8 cellular contexts compared by ENCODE assay signal in the genomic region with DNA sequence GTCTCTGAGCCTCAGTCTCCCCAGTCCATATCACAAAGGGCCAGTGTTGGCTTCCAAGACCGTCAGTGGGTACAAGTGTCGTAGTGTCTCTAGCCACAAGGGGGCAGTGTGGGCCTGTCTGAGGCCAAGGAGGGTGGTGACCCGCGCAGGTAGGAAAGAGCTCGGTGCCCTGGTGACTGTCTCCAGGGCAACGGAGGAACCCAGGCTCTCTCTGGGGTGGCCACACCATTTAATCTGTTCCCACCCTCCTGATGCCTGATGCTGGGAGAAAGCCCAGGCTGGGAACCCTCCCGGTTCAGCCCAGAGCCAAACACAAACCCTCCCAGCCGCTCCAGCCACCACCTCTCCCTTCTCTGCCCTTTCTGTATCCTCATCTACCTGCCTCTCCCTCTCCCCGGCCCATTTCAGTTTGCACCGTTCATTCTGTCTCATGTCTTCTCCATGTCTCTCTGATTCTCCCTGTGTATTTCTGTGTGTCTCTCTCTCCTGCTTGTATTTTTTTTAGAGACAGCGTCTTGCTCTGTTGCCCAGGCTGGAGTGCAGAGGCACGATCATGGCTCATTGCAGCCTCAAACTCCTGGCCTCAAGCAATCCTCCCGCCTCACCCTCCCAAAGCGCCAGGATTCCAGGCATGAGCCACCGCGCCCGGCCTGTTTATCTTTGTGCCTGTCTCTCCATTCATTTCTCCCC. TPM values are rescaled to one million over a fixed set of nuclear protein-coding genes. Genes with fewer than 3 reads are reported as not detected.
DNase-seq lines count a peak whose midpoint lies in the region; ATAC-seq, FAIRE-seq and TF ChIP-seq lines count a peak whose summit lies in the region.

No MANE protein-coding gene starts in this region.

- 15 to 22% methylated on average over 14 to 17 of the region's 17 CpGs for WGBS in GM23248 (ENCODE audit: low coverage in 1 of 2, low lambda C conversion rate in 2 of 2, missing lambda C conversion rate in 2 of 2), 2 experiments

- H3K4me1 ChIP-seq in GM23248 (ENCODE audit: insufficient read depth) (no peaks in the 10 kb centered on the region), breast epithelium (no peaks in the 10 kb centered on the region), keratinocyte (ENCODE audit: control insufficient read depth, extremely low read depth, insufficient read depth, low read length) (no peaks in the 10 kb centered on the region)

- H3K4me1 Mint-ChIP-seq in activated B cell treated with CpG ODN at 0.5 μM for 24 hours = peaks cover 7% of the 10 kb centered on the region

- peaks cover 68% of the 10 kb centered on the region for H3K27me3 Mint-ChIP-seq in activated B cell treated with CpG ODN at 0.5 μM for 24 hours

- H3K27ac ChIP-seq in GM23248 = no peak overlapping the region
- no peak overlapping the region for H3K27ac ChIP-seq in breast epithelium
- no peak overlapping the region for H3K27ac ChIP-seq in keratinocyte (ENCODE audit: control insufficient read depth, insufficient read depth, low read length)

- FAIRE-seq in keratinocyte (lab: Jason Lieb, UNC) = peak; percentile 77

- peak; percentile 81 for DNase-seq in AG08396 (ENCODE audit: low spot score)
- DNase-seq in GM23248 = peak; percentile 70
- DNase-seq in NCI-H2171 treated with DMSO at 0.1 percent for 48 hours (lab: John Stamatoyannopoulos, UW) = peak; percentile 72
- peak; percentile 71 for DNase-seq in activated B cell treated with CpG ODN at 0.5 μM for 24 hours
- DNase-seq in breast epithelium (ENCODE audit: low spot score in 2 of 2) = peak; percentile 66 to 87
- DNase-seq in keratinocyte (ENCODE audit: low read depth, low spot score) = no peak
- DNase-seq in stimulated activated CD4-positive, alpha-beta T cell treated with anti-CD3 and anti-CD28 coated beads, Interleukin-2, amount 100 ng/mL, for 24 hours = peak; percentile 88 to 89

- no peaks in the 10 kb centered on the region for H4K20me1 ChIP-seq in GM23248 (ENCODE audit: insufficient read depth)
- H4K20me1 ChIP-seq in keratinocyte (ENCODE audit: control insufficient read depth, extremely low read depth, insufficient read depth, low read length) = no peaks in the 10 kb centered on the region

- dilution Hi-C loops in keratinocyte (cut with MboI; ENCODE audit: extremely low pct_ligation_motif_present, low sequenced_read_pairs) = no loop called here

- H3K27ac Mint-ChIP-seq in activated B cell treated with CpG ODN at 0.5 μM for 24 hours = no peak overlapping the region

- peaks cover 2% of the 10 kb centered on the region for H3K9me3 Mint-ChIP-seq in activated B cell treated with CpG ODN at 0.5 μM for 24 hours

- no peaks in the 10 kb centered on the region for H3K27me3 ChIP-seq in GM23248 (replicated peaks; ENCODE audit: insufficient read depth)
- H3K27me3 ChIP-seq in breast epithelium = peaks cover 0 to 24% of the 10 kb centered on the region in 2 donors
- peaks cover 11% of the 10 kb centered on the region for H3K27me3 ChIP-seq in keratinocyte (ENCODE audit: control insufficient read depth, extremely low read depth, insufficient read depth, low read length)

- intact Hi-C loops in activated B cell treated with CpG ODN at 0.5 μM for 24 hours (cut with micrococcal nuclease) = loop anchor here (1.0 to 2.0 kb wide), 5 partner anchors 78 to 352 kb away; a partner anchor contains a TSS
- intact Hi-C loops in breast epithelium (cut with DNase I; ENCODE audit: low total_unique reads) = no loop called here

- H3K4me2 ChIP-seq in GM23248 (ENCODE audit: unreplicated experiment) (no peak overlapping the region), keratinocyte (ENCODE audit: control insufficient read depth, extremely low read depth, insufficient read depth, low read depth, low read length) (no peak overlapping the region)

- H3K9ac ChIP-seq in GM23248 (no peak overlapping the region), keratinocyte (ENCODE audit: control insufficient read depth, extremely low read depth, insufficient read depth, low read length) (no peak overlapping the region)

- H3K9me2 ChIP-seq in GM23248 (ENCODE audit: insufficient read depth) = no peaks in the 10 kb centered on the region

- no peaks in the 10 kb centered on the region for H3K9me3 ChIP-seq in GM23248 (ENCODE audit: low read depth)
- H3K9me3 ChIP-seq in breast epithelium = no peaks in the 10 kb centered on the region
- H3K9me3 ChIP-seq in keratinocyte (ENCODE audit: control insufficient read depth, low read depth, low read length) = no peaks in the 10 kb centered on the region

- TF ChIP-seq CTCF in activated B cell treated with CpG ODN at 0.5 μM for 24 hours (IDR thresholded peaks at IDR 0.05) (no peak), breast epithelium (IDR thresholded peaks at IDR 0.05) (peak; percentile 82 to 95 (median 94)), keratinocyte (optimal IDR thresholded peaks at IDR 0.05 in 1 of 3, IDR thresholded peaks at IDR 0.05 in 1 of 3, conservative IDR thresholded peaks at IDR 0.05 in 1 of 3; ENCODE audit: extremely low read depth in 1 of 3, insufficient read depth in 2 of 3, low read length in 3 of 3) (peak; percentile 87 to 97 (median 91))

- H3K9me1 ChIP-seq in keratinocyte (ENCODE audit: control insufficient read depth, extremely low read depth, insufficient read depth, low read length) = no peaks in the 10 kb centered on the region

- ATAC-seq in activated B cell treated with CpG ODN at 0.5 μM for 24 hours (ENCODE audit: low read depth) (peak; percentile 93), HG02610 (IDR thresholded peaks at IDR 0.05; ENCODE audit: unreplicated experiment) (no peak)

- TF ChIP-seq POLR2A in breast epithelium (IDR thresholded peaks at IDR 0.05) = no peak

- H3K36me3 ChIP-seq in GM23248 (ENCODE audit: low read depth) = no peaks in the 10 kb centered on the region
- H3K36me3 ChIP-seq in breast epithelium = no peaks in the 10 kb centered on the region
- H3K36me3 ChIP-seq in keratinocyte (ENCODE audit: control insufficient read depth in 2 of 2, extremely low read depth in 1 of 2, insufficient read depth in 2 of 2, low read length in 2 of 2) = no peaks in the 10 kb centered on the region

- H2AFZ ChIP-seq in GM23248 (no peak overlapping the region), keratinocyte (ENCODE audit: control insufficient read depth, low read length) (no peak overlapping the region)

- in situ Hi-C loops in GM23248 (cut with MboI) = loop anchor here (5.0 kb wide), 1 partner anchor 270 kb away; no protein-coding TSS in a partner anchor

- H3K36me3 Mint-ChIP-seq in activated B cell treated with CpG ODN at 0.5 μM for 24 hours (ENCODE audit: low read depth) = no peaks in the 10 kb centered on the region

- H3F3A ChIP-seq in GM23248 (ENCODE audit: insufficient read depth) = no peaks in the 10 kb centered on the region

- CTCF ChIA-PET in activated B cell treated with CpG ODN at 0.5 μM for 24 hours (lab: Charles Lee) = interaction anchor here (0.6 to 6.7 kb wide), 17 partner anchors 9 to 424 kb away, joined by 3 to 72 read pairs (median 4); a partner anchor contains a TSS

- H3K4me3 Mint-ChIP-seq in activated B cell treated with CpG ODN at 0.5 μM for 24 hours = no peak overlapping the region

- H3K79me2 ChIP-seq in GM23248 (ENCODE audit: insufficient read depth) (no peaks in the 10 kb centered on the region), keratinocyte (ENCODE audit: control insufficient read depth, insufficient read depth, low read length) (no peaks in the 10 kb centered on the region)

- no peak overlapping the region for H3K4me3 ChIP-seq in GM23248
- no peak overlapping the region for H3K4me3 ChIP-seq in breast epithelium
- no peak overlapping the region for H3K4me3 ChIP-seq in keratinocyte (ENCODE audit: control insufficient read depth in 2 of 3, extremely low read depth in 1 of 3, insufficient read depth in 2 of 3, low read depth in 1 of 3, low read length in 3 of 3)

- POLR2A ChIA-PET in activated B cell treated with CpG ODN at 0.5 μM for 24 hours (lab: Charles Lee) = interaction anchor here (0.5 to 1.3 kb wide), 4 partner anchors 263 to 309 kb away, joined by 3 to 4 read pairs (median 4); no protein-coding TSS in a partner anchor

RNA-seq across cellular contexts. Expression of a gene that starts 17.5 kb away (rescaled TPM):
- 51.5 and 56.1 TPM in 2 replicates for total RNA-seq in GM23248 (2014; rRNA removed; shearing (Covaris generic))
- polyA plus RNA-seq in GM23248 (2016; fragmentation: Nextera tagmentation; extraction: Ambion mirVana) (17.6 and 20.1 TPM in 2 replicates), keratinocyte (1.7 to 4.3 TPM (median 3.0 TPM) in 3 replicates)
- total RNA-seq in activated B cell treated with CpG ODN at 0.5 μM for 24 hours (not detected in 2 replicates), breast epithelium (10 to 100 TPM; 13.1 to 41.6 (median 17.1) TPM)
- polyA plus RNA-seq in keratinocyte (2011; ENCODE audit: low read depth) = 2.2 TPM
- polyA plus RNA-seq in keratinocyte (2011; cell fraction: cytosol; rRNA removed) = 3.5 and 6.7 TPM in 2 replicates
- polyA plus RNA-seq in keratinocyte (2011; cell fraction: nucleus; rRNA removed) = 9.0 and 14.3 TPM in 2 replicates
- polyA plus RNA-seq in keratinocyte (2012; ENCODE audit: low replicate concordance) = 1.9 and 7.0 TPM in 2 replicates
- polyA minus RNA-seq in keratinocyte = 2.6 to 6.1 TPM (median 4.2 TPM) in 3 replicates
- 13.0 TPM for polyA minus RNA-seq in keratinocyte (2011; cell fraction: cytosol; rRNA and poly(A)+ RNA removed)
- polyA minus RNA-seq in keratinocyte (2011; cell fraction: nucleus; rRNA and poly(A)+ RNA removed) = 4.2 and 5.0 TPM in 2 replicates

RNA-seq across cellular contexts. Expression of a gene that starts 34.8 kb away (rescaled TPM):
- total RNA-seq in GM23248 (2014; rRNA removed; shearing (Covaris generic)) = 0.38 TPM in 1 of 2 replicates, not detected in the other
- polyA plus RNA-seq in GM23248 (2016; fragmentation: Nextera tagmentation; extraction: Ambion mirVana) (0.11 TPM in 1 of 2 replicates, not detected in the other), keratinocyte (0.03 to 0.17 TPM (median 0.04 TPM) in 3 replicates)
- total RNA-seq in activated B cell treated with CpG ODN at 0.5 μM for 24 hours (not detected in 2 replicates), breast epithelium (under 1 TPM in 2 of 3 donors, not detected in 1; under 0.01 to 0.29 TPM)
- 0.44 TPM for polyA plus RNA-seq in keratinocyte (2011; ENCODE audit: low read depth)
- polyA plus RNA-seq in keratinocyte (2011; cell fraction: cytosol; rRNA removed) = 0.06 and 0.15 TPM in 2 replicates
- 0.41 and 0.45 TPM in 2 replicates for polyA plus RNA-seq in keratinocyte (2011; cell fraction: nucleus; rRNA removed)
- 0.14 and 0.28 TPM in 2 replicates for polyA plus RNA-seq in keratinocyte (2012; ENCODE audit: low replicate concordance)
- polyA minus RNA-seq in keratinocyte = 0.07 to 1.3 TPM in 2 of 3 replicates, not detected in the other
- polyA minus RNA-seq in keratinocyte (2011; cell fraction: cytosol; rRNA and poly(A)+ RNA removed) = 0.58 TPM
- 0.21 TPM in 1 of 2 replicates, not detected in the other for polyA minus RNA-seq in keratinocyte (2011; cell fraction: nucleus; rRNA and poly(A)+ RNA removed)

RNA-seq across cellular contexts. Expression of a gene that starts 47.2 kb away (rescaled TPM):
- 3.1 and 18.3 TPM in 2 replicates for total RNA-seq in GM23248 (2014; rRNA removed; shearing (Covaris generic))
- polyA plus RNA-seq in GM23248 (2016; fragmentation: Nextera tagmentation; extraction: Ambion mirVana) = 7.2 and 9.6 TPM in 2 replicates
- 8.0 and 8.7 TPM in 2 replicates for total RNA-seq in activated B cell treated with CpG ODN at 0.5 μM for 24 hours
- total RNA-seq in breast epithelium = 1 to 10 TPM; 4.6 to 6.6 (median 6.3) TPM
- polyA plus RNA-seq in keratinocyte = 7.0 to 10.2 TPM (median 7.3 TPM) in 3 replicates
- 4.0 TPM for polyA plus RNA-seq in keratinocyte (2011; ENCODE audit: low read depth)
- polyA plus RNA-seq in keratinocyte (2011; cell fraction: cytosol; rRNA removed) = 4.4 and 5.9 TPM in 2 replicates
- polyA plus RNA-seq in keratinocyte (2011; cell fraction: nucleus; rRNA removed) = 19.2 and 21.7 TPM in 2 replicates
- 7.0 and 8.9 TPM in 2 replicates for polyA plus RNA-seq in keratinocyte (2012; ENCODE audit: low replicate concordance)
- 5.8 to 11.3 TPM (median 6.8 TPM) in 3 replicates for polyA minus RNA-seq in keratinocyte
- 6.7 TPM for polyA minus RNA-seq in keratinocyte (2011; cell fraction: cytosol; rRNA and poly(A)+ RNA removed)
- 4.5 and 5.8 TPM in 2 replicates for polyA minus RNA-seq in keratinocyte (2011; cell fraction: nucleus; rRNA and poly(A)+ RNA removed)

Comparison
In these comparisons a context has a peak if more than half of its experiments do, and no peak if none do; other contexts are left out.
1. RNA of a gene that starts 17.5 kb away (total RNA-seq): 51.5 to 56.1 TPM in GM23248 and 13.1 to 41.6 TPM in breast epithelium; not detected in activated B cell treated with CpG ODN at 0.5 μM for 24 hours; every median in the first group is over 10 times any median in the second.